In genomic region chr4:132387060-132387459, GRCh38 we compare ENCODE assay signal across 26 cellular contexts.
"Had no signal": no experiment of that assay in that cellular context is flagged by ENCODE, and none has a peak within 500 bp of the region (broad histone marks: within the 10 kb centered on the region; RNA-seq: fewer than 3 reads in every experiment).

No MANE protein-coding gene starts in this region.

- DNase-seq: islet precursor cell; left ventricle myocardium inferior; mesendoderm; naive B cell; natural killer cell; nephron progenitor cell; occipital lobe; stimulated activated CD4-positive, alpha-beta T cell treated with anti-CD3 and anti-CD28 coated beads, Interleukin-12 subunit alpha, Interleukin-12 subunit beta, amount 100 ng/mL, for 4 hours; stimulated activated CD4-positive, alpha-beta T cell treated with anti-CD3 and anti-CD28 coated beads, Interleukin-15, amount 100 ng/mL, for 24 hours; stimulated activated CD4-positive, alpha-beta T cell treated with anti-CD3 and anti-CD28 coated beads, Interleukin-2, amount 100 ng/mL, for 24 hours; stimulated activated CD4-positive, alpha-beta T cell treated with anti-CD3 and anti-CD28 coated beads, Interleukin-4, amount 100 ng/mL, for 1 hour; stimulated activated naive B cell treated with anti-CD40 and anti-IgM and Interleukin-4, amounts not matched to agents 10 μg/mL and 1 μg/mL and 100 μg/mL, for 72 hours; stimulated activated naive CD8-positive, alpha-beta T cell treated with anti-CD3 and anti-CD28 coated beads, Interleukin-15, Interleukin-2, amounts not matched to agents 100 U/mL and 50 U/mL, for 24 hours; stomach; testis; thyroid gland; transverse colon; upper lobe of left lung had no signal

- H3K27ac ChIP-seq: left ventricle myocardium inferior, neural progenitor cell, neutrophil, parathyroid adenoma, right atrium auricular region, skin epidermis, stomach, testis, thyroid gland, transverse colon, upper lobe of left lung, vagina had no signal

- H3K9me3 ChIP-seq: neutrophil, right atrium auricular region, testis, thyroid gland, transverse colon, upper lobe of left lung, vagina had no signal

- H2AFZ ChIP-seq: neural progenitor cell, parathyroid adenoma had no signal

- ATAC-seq: natural killer cell; sciatic nerve; stimulated activated naive B cell treated with anti-CD40 and anti-IgM and Interleukin-4, amounts not matched to agents 10 μg/mL and 1 μg/mL and 100 μg/mL, for 72 hours; stimulated activated naive CD8-positive, alpha-beta T cell treated with anti-CD3 and anti-CD28 coated beads, Interleukin-15, Interleukin-2, amounts not matched to agents 100 U/mL and 50 U/mL, for 24 hours had no signal

- H3K4me1 ChIP-seq: left ventricle myocardium inferior, neural progenitor cell, parathyroid adenoma, right atrium auricular region, stomach, testis, thyroid gland, transverse colon, upper lobe of left lung, vagina had no signal

- H3K36me3 ChIP-seq: left ventricle myocardium inferior, neural progenitor cell, neutrophil, right atrium auricular region, stomach, thyroid gland, transverse colon, upper lobe of left lung, vagina had no signal

- H3K27me3 ChIP-seq: neural progenitor cell, neutrophil, right atrium auricular region, stomach, testis, thyroid gland, transverse colon, upper lobe of left lung, vagina had no signal

- H3K9ac ChIP-seq: neural progenitor cell, parathyroid adenoma had no signal

- H3K4me3 ChIP-seq: left ventricle myocardium inferior, lung, neural progenitor cell, right atrium auricular region, skin epidermis, stomach, testis, thyroid gland, transverse colon, upper lobe of left lung, vagina had no signal

- H3K79me2 ChIP-seq: parathyroid adenoma had no signal

- H3K4me2 ChIP-seq: neural progenitor cell had no signal
